Comparison of ENCODE assay signal across 28 cellular contexts in the genomic region with DNA sequence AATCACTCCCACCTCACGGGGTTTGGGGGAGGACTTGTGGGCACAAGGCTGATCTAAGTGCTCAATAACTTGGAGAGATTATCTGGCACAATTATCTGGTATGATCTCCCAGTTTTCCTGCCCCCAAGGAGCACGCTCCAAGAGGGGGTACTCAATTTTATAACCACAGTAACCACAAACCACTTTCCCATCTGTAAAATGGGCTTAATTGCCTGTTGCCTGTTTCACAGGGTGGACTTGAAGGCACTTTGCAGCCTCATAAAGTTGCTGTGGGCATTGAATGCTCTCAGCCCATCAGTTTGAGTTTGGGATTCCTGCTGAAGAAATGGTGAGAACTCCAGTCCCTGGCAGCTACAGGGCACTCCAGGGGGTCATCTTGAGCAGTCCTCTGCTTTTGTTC.
"Had no signal": no experiment of that assay in that cellular context is flagged by ENCODE, and none has a peak within 500 bp of the region (broad histone marks: within the 10 kb centered on the region; RNA-seq: fewer than 3 reads in every experiment).

No MANE protein-coding gene starts in this region.

- H3K4me3 ChIP-seq: ascending aorta, cardiac muscle cell, colonic mucosa, gastroesophageal sphincter, hepatocyte, ovary, skin epidermis, uterus had no signal

- H3K27me3 Mint-ChIP-seq: activated CD4-positive, alpha-beta T cell treated with anti-CD3 and anti-CD28 coated beads, Interleukin-2, amount 10 ng/mL, durations not matched to agents 7 days and 5 days; activated CD8-positive, alpha-beta memory T cell treated with anti-CD3 and anti-CD28 coated beads, Interleukin-2, amount 10 ng/mL, durations not matched to agents 7 days and 5 days; stimulated activated naive CD8-positive, alpha-beta T cell treated with anti-CD3 and anti-CD28 coated beads, Interleukin-15, amount 100 ng/mL, for 72 hours had no signal

- H3K27ac Mint-ChIP-seq: activated CD4-positive, alpha-beta T cell treated with anti-CD3 and anti-CD28 coated beads, Interleukin-2, amount 10 ng/mL, durations not matched to agents 7 days and 5 days; activated CD8-positive, alpha-beta memory T cell treated with anti-CD3 and anti-CD28 coated beads, Interleukin-2, amount 10 ng/mL, durations not matched to agents 7 days and 5 days; brain; nephron progenitor cell; progenitor cell of endocrine pancreas; type B pancreatic cell; WTC11 had no signal

- H3K27ac ChIP-seq: ascending aorta, cardiac muscle cell, colonic mucosa, gastroesophageal sphincter, hepatocyte, ovary, uterus had no signal

- H3K9me3 Mint-ChIP-seq: activated CD4-positive, alpha-beta T cell treated with anti-CD3 and anti-CD28 coated beads, Interleukin-2, amount 10 ng/mL, durations not matched to agents 7 days and 5 days; nephron progenitor cell; stimulated activated naive CD8-positive, alpha-beta T cell treated with anti-CD3 and anti-CD28 coated beads, Interleukin-15, amount 100 ng/mL, for 72 hours; type B pancreatic cell; WTC11 had no signal

- H3K4me1 ChIP-seq: colonic mucosa, uterus had no signal

- H3K36me3 ChIP-seq: cardiac muscle cell, colonic mucosa, ovary, uterus had no signal

- H3K27me3 ChIP-seq: ascending aorta, colonic mucosa, gastroesophageal sphincter, hepatocyte, ovary, uterus had no signal

- DNase-seq: activated CD4-positive, alpha-beta T cell treated with anti-CD3 and anti-CD28 coated beads for 1 hour; activated CD4-positive, alpha-beta T cell treated with anti-CD3 and anti-CD28 coated beads, Interleukin-2, amount 10 ng/mL, durations not matched to agents 7 days and 5 days; activated CD8-positive, alpha-beta memory T cell treated with anti-CD3 and anti-CD28 coated beads, Interleukin-2, amount 10 ng/mL, durations not matched to agents 7 days and 5 days; activated CD8-positive, alpha-beta T cell treated with anti-CD3 and anti-CD28 coated beads, Interleukin-2, amount 10 ng/mL, durations not matched to agents 7 days and 5 days; activated naive CD4-positive, alpha-beta T cell treated with Interleukin-2 at 50 U/mL for 16 hours; activated T-cell treated with anti-CD3 and anti-CD28 coated beads, Interleukin-2, amount 50 U/mL, for 48 hours; cerebellar nuclear complex; colonic mucosa; left cardiac atrium; left ventricle myocardium superior; nephron progenitor cell; ovary; stimulated activated CD4-positive, alpha-beta T cell treated with anti-CD3 and anti-CD28 coated beads, Interleukin-12 subunit alpha, Interleukin-12 subunit beta, amount 100 ng/mL, for 4 hours; stimulated activated CD4-positive, alpha-beta T cell treated with anti-CD3 and anti-CD28 coated beads, Interleukin-4, amount 100 ng/mL, for 1 hour; stimulated activated naive CD8-positive, alpha-beta T cell treated with anti-CD3 and anti-CD28 coated beads, Interleukin-15, amount 100 ng/mL, for 72 hours; substantia nigra; T-helper 2 cell; uterus had no signal

- H3K9me3 ChIP-seq: ascending aorta, colonic mucosa, gastroesophageal sphincter, ovary, uterus had no signal

- H3K4me3 Mint-ChIP-seq: activated CD4-positive, alpha-beta T cell treated with anti-CD3 and anti-CD28 coated beads, Interleukin-2, amount 10 ng/mL, durations not matched to agents 7 days and 5 days; activated CD8-positive, alpha-beta memory T cell treated with anti-CD3 and anti-CD28 coated beads, Interleukin-2, amount 10 ng/mL, durations not matched to agents 7 days and 5 days; activated CD8-positive, alpha-beta T cell treated with anti-CD3 and anti-CD28 coated beads, Interleukin-2, amount 10 ng/mL, durations not matched to agents 7 days and 5 days; brain; nephron progenitor cell; stimulated activated naive CD8-positive, alpha-beta T cell treated with anti-CD3 and anti-CD28 coated beads, Interleukin-15, amount 100 ng/mL, for 72 hours; type B pancreatic cell; WTC11 had no signal

- ATAC-seq: activated CD8-positive, alpha-beta memory T cell treated with anti-CD3 and anti-CD28 coated beads, Interleukin-2, amount 10 ng/mL, durations not matched to agents 7 days and 5 days; activated CD8-positive, alpha-beta T cell treated with anti-CD3 and anti-CD28 coated beads, Interleukin-2, amount 10 ng/mL, durations not matched to agents 7 days and 5 days; gastroesophageal sphincter; left cardiac atrium; left ventricle myocardium superior; sciatic nerve; stimulated activated naive CD8-positive, alpha-beta T cell treated with anti-CD3 and anti-CD28 coated beads, Interleukin-15, amount 100 ng/mL, for 72 hours; WTC11 had no signal
